In the genomic region with DNA sequence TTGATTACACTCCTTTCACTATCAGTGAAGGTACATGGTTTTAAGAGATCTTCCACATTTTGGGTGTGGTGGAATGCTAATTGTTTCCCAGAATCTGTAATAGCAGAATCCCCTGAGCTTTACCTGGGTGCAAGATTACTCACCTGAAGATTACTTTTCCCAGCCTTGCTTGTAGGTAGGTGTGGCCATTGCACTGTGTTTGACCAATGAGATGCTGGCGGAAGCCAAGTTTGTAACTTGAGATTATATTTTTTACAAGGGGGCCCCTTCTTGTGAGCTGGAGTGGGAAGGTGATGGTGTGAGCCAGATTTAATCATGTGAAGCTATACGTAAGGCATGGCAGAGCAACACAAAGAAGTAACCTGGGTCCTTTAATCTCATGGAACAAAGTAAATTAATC, we compare ENCODE assay signal across 19 cellular contexts.
"Had no signal": no experiment of that assay in that cellular context is flagged by ENCODE, and none has a peak within 500 bp of the region (broad histone marks: within the 10 kb centered on the region; RNA-seq: fewer than 3 reads in every experiment).

No MANE protein-coding gene starts in this region.

- H3K4me2 ChIP-seq: KMS-11 had no signal

- H3K9ac ChIP-seq: KMS-11 had no signal

- ATAC-seq: HepG2, K562, SK-N-SH treated with all-trans-retinoic acid at 6 μM for 48 hours had no signal

- H3K27me3 Mint-ChIP-seq: IgD-negative memory B cell had no signal

- H3K4me1 Mint-ChIP-seq: IgD-negative memory B cell had no signal

- DNase-seq: Kasumi-1, MM.1S, NCI-H1092 treated with DMSO at 0.1 percent for 48 hours, NCI-H1436, NCI-H187, NCI-H2029, NCI-H2081 treated with DMSO at 0.1 percent for 48 hours, NCI-H2227 treated with DMSO at 0.1 percent for 48 hours, NCI-H524, NCI-H526 treated with DMSO at 0.1 percent for 48 hours, NCI-H774, SHP77, T-helper 1 cell had no signal

- H3K27ac Mint-ChIP-seq: IgD-negative memory B cell had no signal

- H3K27ac ChIP-seq: KMS-11, RWPE1 had no signal

- H3K4me3 ChIP-seq: K562 had no signal

- H3K4me3 Mint-ChIP-seq: IgD-negative memory B cell had no signal
